In genomic region chr4:121765368-121765705, GRCh38 we compare ENCODE assay signal across 10 cellular contexts. TPM values are rescaled to one million over a fixed set of nuclear protein-coding genes. Genes with fewer than 3 reads are reported as not detected.
DNase-seq lines count a peak whose midpoint lies in the region; ATAC-seq lines count a peak whose summit lies in the region.
"Had no signal": no experiment of that assay in that cellular context is flagged by ENCODE, and none has a peak within 500 bp of the region (broad histone marks: within the 10 kb centered on the region; RNA-seq: fewer than 3 reads in every experiment).

No MANE protein-coding gene starts in this region.

- H3K4me3 ChIP-seq in iPS-18a (ENCODE audit: low read length) = peak overlapping the region; percentile 77

- peaks cover 2% of the 10 kb centered on the region for H3K36me3 Mint-ChIP-seq in activated CD4-positive, alpha-beta T cell treated with anti-CD3 and anti-CD28 coated beads, Interleukin-2, amount 10 ng/mL, durations not matched to agents 24 days and 14 days (ENCODE audit: low read depth)
- no peaks in the 10 kb centered on the region for H3K36me3 Mint-ChIP-seq in activated naive CD8-positive, alpha-beta T cell treated with anti-CD3 and anti-CD28 coated beads, Interleukin-2, amount 10 ng/mL, durations not matched to agents 7 days and 5 days
- no peaks in the 10 kb centered on the region for H3K36me3 Mint-ChIP-seq in stimulated activated naive B cell treated with anti-CD40 and anti-IgM and Interleukin-4, amounts not matched to agents 10 μg/mL and 1 μg/mL and 100 μg/mL, for 72 hours

- H3K27ac ChIP-seq in iPS-18a (ENCODE audit: low read length) = no peak overlapping the region

- H3K4me3 Mint-ChIP-seq in activated CD4-positive, alpha-beta T cell treated with anti-CD3 and anti-CD28 coated beads, Interleukin-2, amount 10 ng/mL, durations not matched to agents 24 days and 14 days = peak overlapping the region; percentile 74
- H3K4me3 Mint-ChIP-seq in activated naive CD8-positive, alpha-beta T cell treated with anti-CD3 and anti-CD28 coated beads, Interleukin-2, amount 10 ng/mL, durations not matched to agents 7 days and 5 days = peak overlapping the region; percentile 62
- H3K4me3 Mint-ChIP-seq in stimulated activated naive B cell treated with anti-CD40 and anti-IgM and Interleukin-4, amounts not matched to agents 10 μg/mL and 1 μg/mL and 100 μg/mL, for 72 hours = peak overlapping the region; percentile 22 to 44

- POLR2A ChIA-PET in activated naive CD8-positive, alpha-beta T cell treated with anti-CD3 and anti-CD28 coated beads, Interleukin-2, amount 10 ng/mL, durations not matched to agents 7 days and 5 days (lab: Charles Lee) = no interaction called here

- no peak for DNase-seq in activated CD4-positive, alpha-beta T cell treated with anti-CD3 and anti-CD28 coated beads, Interleukin-2, amount 10 ng/mL, durations not matched to agents 24 days and 14 days
- DNase-seq in activated CD4-positive, alpha-beta T cell treated with anti-CD3 and anti-CD28 coated beads, Interleukin-2, amount 50 U/mL, for 1 hour = no peak
- no peak for DNase-seq in activated naive CD8-positive, alpha-beta T cell treated with anti-CD3 and anti-CD28 coated beads, Interleukin-2, amount 10 ng/mL, durations not matched to agents 7 days and 5 days
- DNase-seq in stimulated activated naive B cell treated with anti-CD40 and anti-IgM and Interleukin-4, amounts not matched to agents 10 μg/mL and 1 μg/mL and 100 μg/mL, for 72 hours = no peak
- DNase-seq in SHP77 (lab: John Stamatoyannopoulos, UW) = no peak
- DNase-seq in activated effector memory CD4-positive, alpha-beta T cell treated with anti-CD3 and anti-CD28 coated beads, Interleukin-2, amount 50 U/mL, for 16 hours = no peak
- DNase-seq: activated CD4-positive, alpha-beta T cell treated with anti-CD3 and anti-CD28 coated beads, Interleukin-2, amount 50 U/mL, for 4 hours; NCI-H1930 had no signal

- peaks cover 73% of the 10 kb centered on the region for H3K27me3 Mint-ChIP-seq in activated CD4-positive, alpha-beta T cell treated with anti-CD3 and anti-CD28 coated beads, Interleukin-2, amount 10 ng/mL, durations not matched to agents 24 days and 14 days
- peaks cover 70% of the 10 kb centered on the region for H3K27me3 Mint-ChIP-seq in activated naive CD8-positive, alpha-beta T cell treated with anti-CD3 and anti-CD28 coated beads, Interleukin-2, amount 10 ng/mL, durations not matched to agents 7 days and 5 days
- peaks cover 50 to 59% of the 10 kb centered on the region in 2 donors for H3K27me3 Mint-ChIP-seq in stimulated activated naive B cell treated with anti-CD40 and anti-IgM and Interleukin-4, amounts not matched to agents 10 μg/mL and 1 μg/mL and 100 μg/mL, for 72 hours

- no peaks in the 10 kb centered on the region for H3K9me3 ChIP-seq in iPS-18a (ENCODE audit: control insufficient read depth, low read depth, low read length)

- H3K4me1 Mint-ChIP-seq in activated CD4-positive, alpha-beta T cell treated with anti-CD3 and anti-CD28 coated beads, Interleukin-2, amount 10 ng/mL, durations not matched to agents 24 days and 14 days = peaks cover 5% of the 10 kb centered on the region
- H3K4me1 Mint-ChIP-seq in activated naive CD8-positive, alpha-beta T cell treated with anti-CD3 and anti-CD28 coated beads, Interleukin-2, amount 10 ng/mL, durations not matched to agents 7 days and 5 days = peaks cover 7% of the 10 kb centered on the region
- peaks cover 6 to 16% of the 10 kb centered on the region in 2 donors for H3K4me1 Mint-ChIP-seq in stimulated activated naive B cell treated with anti-CD40 and anti-IgM and Interleukin-4, amounts not matched to agents 10 μg/mL and 1 μg/mL and 100 μg/mL, for 72 hours

- H3K9me3 Mint-ChIP-seq in activated CD4-positive, alpha-beta T cell treated with anti-CD3 and anti-CD28 coated beads, Interleukin-2, amount 10 ng/mL, durations not matched to agents 24 days and 14 days = no peaks in the 10 kb centered on the region
- no peaks in the 10 kb centered on the region for H3K9me3 Mint-ChIP-seq in activated naive CD8-positive, alpha-beta T cell treated with anti-CD3 and anti-CD28 coated beads, Interleukin-2, amount 10 ng/mL, durations not matched to agents 7 days and 5 days
- no peaks in the 10 kb centered on the region for H3K9me3 Mint-ChIP-seq in stimulated activated naive B cell treated with anti-CD40 and anti-IgM and Interleukin-4, amounts not matched to agents 10 μg/mL and 1 μg/mL and 100 μg/mL, for 72 hours

- H3K9ac ChIP-seq in iPS-18a (ENCODE audit: low read length) = peak overlapping the region; percentile 46

- intact Hi-C loops in activated CD4-positive, alpha-beta T cell treated with anti-CD3 and anti-CD28 coated beads, Interleukin-2, amount 10 ng/mL, durations not matched to agents 24 days and 14 days (cut with micrococcal nuclease) = no loop called here

- no peak for ATAC-seq in activated naive CD8-positive, alpha-beta T cell treated with anti-CD3 and anti-CD28 coated beads, Interleukin-2, amount 10 ng/mL, durations not matched to agents 7 days and 5 days (ENCODE audit: low read depth)
- ATAC-seq in stimulated activated naive B cell treated with anti-CD40 and anti-IgM and Interleukin-4, amounts not matched to agents 10 μg/mL and 1 μg/mL and 100 μg/mL, for 72 hours (replicated peaks) = no peak
- no peak for ATAC-seq in GM18907 (IDR thresholded peaks at IDR 0.05; ENCODE audit: unreplicated experiment)

- H3K4me1 ChIP-seq in iPS-18a (ENCODE audit: control insufficient read depth, low read depth, low read length) = peaks cover 11% of the 10 kb centered on the region

- H3K27ac Mint-ChIP-seq in activated CD4-positive, alpha-beta T cell treated with anti-CD3 and anti-CD28 coated beads, Interleukin-2, amount 10 ng/mL, durations not matched to agents 24 days and 14 days = no peak overlapping the region
- H3K27ac Mint-ChIP-seq in activated naive CD8-positive, alpha-beta T cell treated with anti-CD3 and anti-CD28 coated beads, Interleukin-2, amount 10 ng/mL, durations not matched to agents 7 days and 5 days = no peak overlapping the region
- no peak overlapping the region for H3K27ac Mint-ChIP-seq in stimulated activated naive B cell treated with anti-CD40 and anti-IgM and Interleukin-4, amounts not matched to agents 10 μg/mL and 1 μg/mL and 100 μg/mL, for 72 hours

- H3K36me3 ChIP-seq in iPS-18a (ENCODE audit: control insufficient read depth, low read depth, low read length) = no peaks in the 10 kb centered on the region

- H3K27me3 ChIP-seq in iPS-18a (ENCODE audit: control insufficient read depth, insufficient read depth, low read length) = peaks cover 69% of the 10 kb centered on the region

RNA-seq across cellular contexts. Expression of gene SMIM43, which starts 0.4 kb away (rescaled TPM):
- not detected in 2 replicates for total RNA-seq in activated CD4-positive, alpha-beta T cell treated with anti-CD3 and anti-CD28 coated beads, Interleukin-2, amount 10 ng/mL, durations not matched to agents 24 days and 14 days
- not detected for total RNA-seq in activated naive CD8-positive, alpha-beta T cell treated with anti-CD3 and anti-CD28 coated beads, Interleukin-2, amount 10 ng/mL, durations not matched to agents 7 days and 5 days

RNA-seq across cellular contexts. Expression of gene EXOSC9, which starts 35.8 kb away (rescaled TPM):
- 76.9 and 78.8 TPM in 2 replicates for total RNA-seq in activated CD4-positive, alpha-beta T cell treated with anti-CD3 and anti-CD28 coated beads, Interleukin-2, amount 10 ng/mL, durations not matched to agents 24 days and 14 days
- total RNA-seq in activated naive CD8-positive, alpha-beta T cell treated with anti-CD3 and anti-CD28 coated beads, Interleukin-2, amount 10 ng/mL, durations not matched to agents 7 days and 5 days = 10 to 100 TPM; 48.1 to 50.5 TPM

RNA-seq across cellular contexts. Expression of gene CCNA2, which starts 58.3 kb away (rescaled TPM):
- total RNA-seq in activated CD4-positive, alpha-beta T cell treated with anti-CD3 and anti-CD28 coated beads, Interleukin-2, amount 10 ng/mL, durations not matched to agents 24 days and 14 days = 72.0 and 73.4 TPM in 2 replicates
- total RNA-seq in activated naive CD8-positive, alpha-beta T cell treated with anti-CD3 and anti-CD28 coated beads, Interleukin-2, amount 10 ng/mL, durations not matched to agents 7 days and 5 days = 10 to 100 TPM; 84.8 to 86.4 TPM
